In the genomic region with DNA sequence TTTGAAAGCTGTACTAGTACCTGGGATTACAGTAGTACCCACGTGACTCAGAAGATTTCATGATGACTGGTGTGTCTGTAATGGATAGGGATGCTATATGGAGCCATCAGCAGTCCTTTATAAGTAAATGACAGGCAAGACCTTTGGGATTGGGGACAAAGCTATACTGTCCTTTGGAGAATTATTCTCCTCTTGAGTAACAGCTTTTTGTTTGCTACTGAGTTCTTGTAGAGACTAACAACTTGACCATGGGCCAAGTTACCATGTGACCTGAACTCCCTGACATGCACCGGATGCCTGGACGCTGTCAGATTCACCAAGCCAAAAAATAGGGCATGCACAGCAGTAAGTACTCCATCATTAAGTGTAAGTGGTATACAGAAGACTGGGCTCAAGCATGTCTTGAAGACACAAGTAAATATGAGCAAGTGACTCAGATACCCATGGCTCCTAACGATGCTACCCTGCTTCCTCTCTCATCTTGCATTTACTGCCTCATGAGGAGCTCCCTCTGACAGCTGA, we compare ENCODE assay signal across 10 cellular contexts. TPM values are rescaled to one million over a fixed set of nuclear protein-coding genes. Genes with fewer than 3 reads are reported as not detected.
DNase-seq lines count a peak whose midpoint lies in the region; ATAC-seq and TF ChIP-seq lines count a peak whose summit lies in the region.
"Had no signal": no experiment of that assay in that cellular context is flagged by ENCODE, and none has a peak within 500 bp of the region (broad histone marks: within the 10 kb centered on the region; RNA-seq: fewer than 3 reads in every experiment).

No MANE protein-coding gene starts in this region.

- H3K27ac ChIP-seq in neutrophil = peak overlapping the region; percentile 61

- H3K27ac Mint-ChIP-seq in T-helper 17 cell = peak overlapping the region; percentile 63
- H3K27ac Mint-ChIP-seq in T-helper 2 cell treated with Interferon-gamma antibody and Interleukin-4, amounts not matched to agents 5 μg/mL and 100 μg/mL, for 36 hours = no peak overlapping the region

- H3K4me3 ChIP-seq in neutrophil (ENCODE audit: low read depth in 1 of 2, low read length in 1 of 2) = no peak overlapping the region

- peaks cover 52% of the 10 kb centered on the region for H3K4me1 Mint-ChIP-seq in T-helper 17 cell
- H3K4me1 Mint-ChIP-seq in T-helper 2 cell treated with Interferon-gamma antibody and Interleukin-4, amounts not matched to agents 5 μg/mL and 100 μg/mL, for 36 hours (ENCODE audit: low read depth) = peaks cover 28% of the 10 kb centered on the region

- TF ChIP-seq CTCF in neutrophil (IDR thresholded peaks at IDR 0.05) = no peak

- H3K9me3 ChIP-seq in T-helper 17 cell (ENCODE audit: control insufficient read depth, low read length, poor library complexity, severe bottlenecking) (no peaks in the 10 kb centered on the region), neutrophil (no peaks in the 10 kb centered on the region)

- no peaks in the 10 kb centered on the region for H3K9me3 Mint-ChIP-seq in T-helper 2 cell treated with Interferon-gamma antibody and Interleukin-4, amounts not matched to agents 5 μg/mL and 100 μg/mL, for 36 hours

- H3K4me3 Mint-ChIP-seq in T-helper 17 cell = peak overlapping the region; percentile 3
- H3K4me3 Mint-ChIP-seq in T-helper 2 cell treated with Interferon-gamma antibody and Interleukin-4, amounts not matched to agents 5 μg/mL and 100 μg/mL, for 36 hours = no peak overlapping the region

- H3K36me3 ChIP-seq in neutrophil = no peaks in the 10 kb centered on the region

- no peak for ATAC-seq in T-helper 17 cell
- no peak for ATAC-seq in GM18909 (IDR thresholded peaks at IDR 0.05; ENCODE audit: poor library complexity, unreplicated experiment)
- ATAC-seq in HG03045 (IDR thresholded peaks at IDR 0.05; ENCODE audit: unreplicated experiment) = no peak

- no peaks in the 10 kb centered on the region for H3K27me3 ChIP-seq in neutrophil

- peak; percentile 40 for DNase-seq in AG20443 (ENCODE audit: low spot score)
- no peak for DNase-seq in T-helper 17 cell
- DNase-seq in globus pallidus (ENCODE audit: low spot score) = peak; percentile 65
- no peak for DNase-seq in T-helper 2 cell treated with Interferon-gamma antibody and Interleukin-4, amounts not matched to agents 5 μg/mL and 100 μg/mL, for 36 hours (ENCODE audit: low spot score)
- DNase-seq in SK-N-DZ (ENCODE audit: low spot score) = no peak
- DNase-seq: NCI-H1694 treated with DMSO at 0.1 percent for 48 hours, T1000 had no signal

- peaks cover 4% of the 10 kb centered on the region for H3K36me3 Mint-ChIP-seq in T-helper 17 cell (ENCODE audit: low read depth)
- H3K36me3 Mint-ChIP-seq in T-helper 2 cell treated with Interferon-gamma antibody and Interleukin-4, amounts not matched to agents 5 μg/mL and 100 μg/mL, for 36 hours (ENCODE audit: low read depth) = peaks cover 18% of the 10 kb centered on the region

- no peaks in the 10 kb centered on the region for H3K27me3 Mint-ChIP-seq in T-helper 17 cell
- H3K27me3 Mint-ChIP-seq in T-helper 2 cell treated with Interferon-gamma antibody and Interleukin-4, amounts not matched to agents 5 μg/mL and 100 μg/mL, for 36 hours (ENCODE audit: low read depth) = no peaks in the 10 kb centered on the region

- peaks cover 0 to 16% of the 10 kb centered on the region in 2 experiments for H3K4me1 ChIP-seq in neutrophil (ENCODE audit: control insufficient read depth in 1 of 2, insufficient read depth in 1 of 2, low read depth in 1 of 2, low read length in 1 of 2)

RNA-seq across cellular contexts. Expression of a gene that starts 12.9 kb away (rescaled TPM):
- total RNA-seq in T-helper 17 cell = 10 to 100 TPM; 53.1 to 67.7 TPM
- 356 and 384 TPM in 2 replicates for polyA plus RNA-seq in SK-N-DZ (2014; cell fraction: cytosol; rRNA removed)
- polyA plus RNA-seq in SK-N-DZ (2014; cell fraction: nucleus; rRNA removed) = 132 and 178 TPM in 2 replicates

RNA-seq across cellular contexts. Expression of a gene that starts 45.0 kb away (rescaled TPM):
- 1 to 10 TPM; 2.0 to 3.3 TPM for total RNA-seq in T-helper 17 cell
- polyA plus RNA-seq in SK-N-DZ (2014; cell fraction: cytosol; rRNA removed) = 4.5 and 5.5 TPM in 2 replicates
- polyA plus RNA-seq in SK-N-DZ (2014; cell fraction: nucleus; rRNA removed) = 3.5 and 9.3 TPM in 2 replicates

RNA-seq across cellular contexts. Expression of a gene that starts 45.4 kb away (rescaled TPM):
- total RNA-seq in T-helper 17 cell = 10 to 100 TPM; 33.8 to 36.5 TPM
- polyA plus RNA-seq in SK-N-DZ (2014; cell fraction: cytosol; rRNA removed) = 8.3 and 8.5 TPM in 2 replicates
- polyA plus RNA-seq in SK-N-DZ (2014; cell fraction: nucleus; rRNA removed) = 7.3 and 12.6 TPM in 2 replicates

RNA-seq across cellular contexts. Expression of a gene that starts 48.9 kb away (rescaled TPM):
- 10 to 100 TPM; 26.0 to 29.8 TPM for total RNA-seq in T-helper 17 cell
- 24.1 and 34.5 TPM in 2 replicates for polyA plus RNA-seq in SK-N-DZ (2014; cell fraction: cytosol; rRNA removed)
- 57.5 and 59.6 TPM in 2 replicates for polyA plus RNA-seq in SK-N-DZ (2014; cell fraction: nucleus; rRNA removed)

Comparison
In these comparisons a context has a peak if more than half of its experiments do, and no peak if none do; other contexts are left out.
1. DNase-seq: peak in AG20443 (single experiment) and globus pallidus (single experiment); none in T-helper 17 cell (0 of 3), T-helper 2 cell treated with Interferon-gamma antibody and Interleukin-4, amounts not matched to agents 5 μg/mL and 100 μg/mL, for 36 hours (single experiment) and SK-N-DZ (single experiment).